Comparison of ENCODE assay signal across 8 cellular contexts in genomic region chr3:146543461-146544012, GRCh38. TPM values are rescaled to one million over a fixed set of nuclear protein-coding genes. Genes with fewer than 3 reads are reported as not detected.
DNase-seq lines count a peak whose midpoint lies in the region; ATAC-seq and TF ChIP-seq lines count a peak whose summit lies in the region.

No MANE protein-coding gene starts in this region.

- TF ChIP-seq CTCF in smooth muscle cell (IDR thresholded peaks at IDR 0.05; ENCODE audit: borderline replicate concordance, insufficient read depth, poor library complexity, severe bottlenecking): no peak

- H4K20me1 ChIP-seq in smooth muscle cell (ENCODE audit: low read depth): no peaks in the 10 kb centered on the region

- WGBS in adipose tissue, 3 donors: 6 to 7% (median 6%) methylated on average over 10 of the region's 10 CpGs
- 5% methylated on average over 10 of the region's 10 CpGs for WGBS in smooth muscle cell (ENCODE audit: low lambda C conversion rate)

- H3K4me3 ChIP-seq in Jurkat, Clone E6-1 (ENCODE audit: low read length): peak overlapping the region; percentile 76
- H3K4me3 ChIP-seq in iPS-11a (ENCODE audit: low read depth, low read length): peak overlapping the region; percentile 62
- peak overlapping the region; percentile 75 for H3K4me3 ChIP-seq in smooth muscle cell

- H3K9me3 ChIP-seq in smooth muscle cell (replicated peaks; ENCODE audit: low read depth): no peaks in the 10 kb centered on the region

- no peaks in the 10 kb centered on the region for H3K36me3 ChIP-seq in smooth muscle cell (ENCODE audit: low read depth)

- H2AFZ ChIP-seq in smooth muscle cell (ENCODE audit: low read depth): peak overlapping the region; percentile 76

- peak overlapping the region; percentile 99 for H3K27ac ChIP-seq in adipose tissue (ENCODE audit: low read depth, low read length)
- peak overlapping the region; percentile 73 for H3K27ac ChIP-seq in smooth muscle cell (ENCODE audit: low read depth)

- peaks cover 5% of the 10 kb centered on the region for H3K4me1 ChIP-seq in smooth muscle cell (ENCODE audit: low read depth)

- no peaks in the 10 kb centered on the region for H3K27me3 ChIP-seq in smooth muscle cell (ENCODE audit: low read depth)

- H3K79me2 ChIP-seq in smooth muscle cell (ENCODE audit: low read depth): peaks cover 42% of the 10 kb centered on the region

- peak overlapping the region; percentile 90 for H3K9ac ChIP-seq in smooth muscle cell (ENCODE audit: low read depth)

- peak overlapping the region; percentile 96 for H3K4me2 ChIP-seq in smooth muscle cell

- DNase-seq in ELF-1 (ENCODE audit: low read depth, low spot score) (peak; percentile 7), smooth muscle cell (lab: John Stamatoyannopoulos, UW; ENCODE audit: unreplicated experiment) (no peak)
- DNase-seq in Jurkat, Clone E6-1 (ENCODE audit: low read depth, low spot score): no peak
- no peak for DNase-seq in stimulated activated naive CD4-positive, alpha-beta T cell treated with Interleukin-2 at 50 U/mL for 16 hours (lab: John Stamatoyannopoulos, UW)
- DNase-seq in stimulated activated CD8-positive, alpha-beta memory T cell treated with anti-CD3 and anti-CD28 coated beads, Interleukin-4, amount 100 ng/mL, for 48 hours: no peak

- H3F3A ChIP-seq in smooth muscle cell (ENCODE audit: low read depth): no peaks in the 10 kb centered on the region

- ATAC-seq in GM21528 (IDR thresholded peaks at IDR 0.05; ENCODE audit: low FRiP score, unreplicated experiment): peak; percentile 16

RNA-seq across cellular contexts. Expression of gene PLSCR1, which starts 0.9 kb away (rescaled TPM):
- polyA plus RNA-seq in Jurkat, Clone E6-1 (2012; ENCODE audit: insufficient read depth, insufficient read length): 39.8 TPM
- 10 to 100 TPM; 34.3 to 99.6 (median 91.5) TPM for polyA plus RNA-seq in adipose tissue
- 36.7 and 58.4 TPM in 2 replicates for total RNA-seq in smooth muscle cell
- 21.6 and 21.8 TPM in 2 replicates for polyA plus RNA-seq in smooth muscle cell
